ENCODE assay signal across 11 cellular contexts in the genomic region with DNA sequence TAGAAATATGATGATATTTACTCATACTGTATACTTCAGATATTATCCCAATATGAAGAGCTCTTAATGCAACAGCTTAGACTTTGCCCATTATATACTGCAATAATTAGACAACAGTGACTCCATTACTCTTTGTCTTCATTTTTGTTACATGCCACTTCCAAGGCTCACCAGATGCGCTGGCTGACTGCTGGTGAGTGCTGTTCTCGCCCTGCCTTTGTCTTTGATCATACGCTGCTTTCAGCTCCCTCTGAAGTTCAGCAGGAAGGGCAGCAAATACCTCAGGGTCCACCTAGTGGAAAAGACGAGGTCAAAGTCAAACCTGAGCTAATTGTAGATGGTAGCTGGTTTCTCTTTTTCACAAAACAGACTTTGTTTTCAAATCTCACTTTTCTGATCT.
DNase-seq lines count a peak whose midpoint lies in the region; ATAC-seq and TF ChIP-seq lines count a peak whose summit lies in the region.
"Had no signal": no experiment of that assay in that cellular context is flagged by ENCODE, and none has a peak within 500 bp of the region (broad histone marks: within the 10 kb centered on the region; RNA-seq: fewer than 3 reads in every experiment).

No MANE protein-coding gene starts in this region.

- peaks cover 7% of the 10 kb centered on the region for H3K4me1 Mint-ChIP-seq in activated naive CD4-positive, alpha-beta T cell treated with anti-CD3 and anti-CD28 coated beads, Interleukin-2, amount 10 ng/mL, durations not matched to agents 7 days and 5 days
- H3K4me1 Mint-ChIP-seq in activated naive CD8-positive, alpha-beta T cell treated with anti-CD3 and anti-CD28 coated beads for 36 hours: peaks cover 17% of the 10 kb centered on the region
- peaks cover 20% of the 10 kb centered on the region for H3K4me1 Mint-ChIP-seq in stimulated activated naive CD8-positive, alpha-beta T cell treated with anti-CD3 and anti-CD28 coated beads, Interleukin-15, amount 100 ng/mL, for 72 hours
- H3K4me1 Mint-ChIP-seq: stimulated activated memory B cell treated with anti-CD40 and anti-IgM and Interleukin-4, amounts not matched to agents 10 μg/mL and 1 μg/mL and 100 μg/mL, for 72 hours had no signal

- peak; percentile 59 for ATAC-seq in stimulated activated naive CD8-positive, alpha-beta T cell treated with anti-CD3 and anti-CD28 coated beads, Interleukin-15, amount 100 ng/mL, for 72 hours
- no peak for ATAC-seq in GM21619 (IDR thresholded peaks at IDR 0.05; ENCODE audit: unreplicated experiment)
- ATAC-seq: stimulated activated memory B cell treated with anti-CD40 and anti-IgM and Interleukin-4, amounts not matched to agents 10 μg/mL and 1 μg/mL and 100 μg/mL, for 72 hours had no signal

- TF ChIP-seq CTCF in RWPE1 (conservative IDR thresholded peaks at IDR 0.05; ENCODE audit: low read depth): no peak

- H3K27me3 Mint-ChIP-seq in activated naive CD4-positive, alpha-beta T cell treated with anti-CD3 and anti-CD28 coated beads, Interleukin-2, amount 10 ng/mL, durations not matched to agents 7 days and 5 days: no peaks in the 10 kb centered on the region
- no peaks in the 10 kb centered on the region for H3K27me3 Mint-ChIP-seq in activated naive CD8-positive, alpha-beta T cell treated with anti-CD3 and anti-CD28 coated beads for 36 hours
- no peaks in the 10 kb centered on the region for H3K27me3 Mint-ChIP-seq in stimulated activated naive CD8-positive, alpha-beta T cell treated with anti-CD3 and anti-CD28 coated beads, Interleukin-15, amount 100 ng/mL, for 72 hours
- H3K27me3 Mint-ChIP-seq: stimulated activated memory B cell treated with anti-CD40 and anti-IgM and Interleukin-4, amounts not matched to agents 10 μg/mL and 1 μg/mL and 100 μg/mL, for 72 hours had no signal

- H3K4me3 Mint-ChIP-seq in activated naive CD4-positive, alpha-beta T cell treated with anti-CD3 and anti-CD28 coated beads, Interleukin-2, amount 10 ng/mL, durations not matched to agents 7 days and 5 days: no peak overlapping the region
- no peak overlapping the region for H3K4me3 Mint-ChIP-seq in activated naive CD8-positive, alpha-beta T cell treated with anti-CD3 and anti-CD28 coated beads for 36 hours
- H3K4me3 Mint-ChIP-seq in stimulated activated naive CD8-positive, alpha-beta T cell treated with anti-CD3 and anti-CD28 coated beads, Interleukin-15, amount 100 ng/mL, for 72 hours: no peak overlapping the region
- H3K4me3 Mint-ChIP-seq: stimulated activated memory B cell treated with anti-CD40 and anti-IgM and Interleukin-4, amounts not matched to agents 10 μg/mL and 1 μg/mL and 100 μg/mL, for 72 hours had no signal

- H3K27ac ChIP-seq in RWPE1: no peak overlapping the region

- no peak for DNase-seq in activated naive CD4-positive, alpha-beta T cell treated with anti-CD3 and anti-CD28 coated beads, Interleukin-2, amount 10 ng/mL, durations not matched to agents 7 days and 5 days
- no peak for DNase-seq in activated naive CD4-positive, alpha-beta T cell (lab: John Stamatoyannopoulos, UW)
- no peak for DNase-seq in activated naive CD8-positive, alpha-beta T cell treated with anti-CD3 and anti-CD28 coated beads for 36 hours
- peak; percentile 70 for DNase-seq in iPS-NIHi11 (ENCODE audit: low spot score)
- no peak for DNase-seq in stimulated activated naive CD8-positive, alpha-beta T cell treated with anti-CD3 and anti-CD28 coated beads, Interleukin-15, amount 100 ng/mL, for 72 hours
- DNase-seq in RKO (ENCODE audit: low spot score): no peak
- no peak for DNase-seq in RWPE1 (ENCODE audit: low spot score)
- DNase-seq: hypothalamus; NK-92 treated with Interleukin-12 subunit alpha and Interleukin-12 subunit beta, amount 100 ng/mL, for 24 hours had no signal

- H3K36me3 Mint-ChIP-seq in activated naive CD4-positive, alpha-beta T cell treated with anti-CD3 and anti-CD28 coated beads, Interleukin-2, amount 10 ng/mL, durations not matched to agents 7 days and 5 days: peaks cover 56% of the 10 kb centered on the region
- peaks cover 30% of the 10 kb centered on the region for H3K36me3 Mint-ChIP-seq in activated naive CD8-positive, alpha-beta T cell treated with anti-CD3 and anti-CD28 coated beads for 36 hours

- H3K9me3 Mint-ChIP-seq in activated naive CD4-positive, alpha-beta T cell treated with anti-CD3 and anti-CD28 coated beads, Interleukin-2, amount 10 ng/mL, durations not matched to agents 7 days and 5 days: no peaks in the 10 kb centered on the region
- H3K9me3 Mint-ChIP-seq in activated naive CD8-positive, alpha-beta T cell treated with anti-CD3 and anti-CD28 coated beads for 36 hours: no peaks in the 10 kb centered on the region
- no peaks in the 10 kb centered on the region for H3K9me3 Mint-ChIP-seq in stimulated activated naive CD8-positive, alpha-beta T cell treated with anti-CD3 and anti-CD28 coated beads, Interleukin-15, amount 100 ng/mL, for 72 hours
- H3K9me3 Mint-ChIP-seq: stimulated activated memory B cell treated with anti-CD40 and anti-IgM and Interleukin-4, amounts not matched to agents 10 μg/mL and 1 μg/mL and 100 μg/mL, for 72 hours had no signal

- POLR2A ChIA-PET in RWPE1 (lab: Yijun Ruan, JAX; ENCODE audit: low non-redundant PET): no interaction called here

- CTCF ChIA-PET in activated naive CD4-positive, alpha-beta T cell treated with anti-CD3 and anti-CD28 coated beads, Interleukin-2, amount 10 ng/mL, durations not matched to agents 7 days and 5 days (lab: Charles Lee): interaction anchor here (1.7 kb wide), 1 partner anchor 66 kb away, joined by 4 read pairs; a partner anchor contains a TSS
- CTCF ChIA-PET in RWPE1 (lab: Yijun Ruan, JAX): interaction anchor here (0.6 kb wide), 1 partner anchor 935 kb away, joined by 3 read pairs; no protein-coding TSS in a partner anchor

- H3K27ac Mint-ChIP-seq in activated naive CD4-positive, alpha-beta T cell treated with anti-CD3 and anti-CD28 coated beads, Interleukin-2, amount 10 ng/mL, durations not matched to agents 7 days and 5 days: peak overlapping the region; percentile 2
- peak overlapping the region; percentile 78 for H3K27ac Mint-ChIP-seq in activated naive CD8-positive, alpha-beta T cell treated with anti-CD3 and anti-CD28 coated beads for 36 hours
- H3K27ac Mint-ChIP-seq in stimulated activated naive CD8-positive, alpha-beta T cell treated with anti-CD3 and anti-CD28 coated beads, Interleukin-15, amount 100 ng/mL, for 72 hours: peak overlapping the region in 1 of 2 donors; percentile 5
- H3K27ac Mint-ChIP-seq: stimulated activated memory B cell treated with anti-CD40 and anti-IgM and Interleukin-4, amounts not matched to agents 10 μg/mL and 1 μg/mL and 100 μg/mL, for 72 hours had no signal
